Comparison of ENCODE assay signal across 8 cellular contexts in genomic region chr17:17280613-17281549, GRCh38. TPM values are rescaled to one million over a fixed set of nuclear protein-coding genes. Genes with fewer than 3 reads are reported as not detected.
A peak's percentile ranks its signal among the peaks of the same experiment; 100 is the strongest.
DNase-seq lines count a peak whose midpoint lies in the region; ATAC-seq, FAIRE-seq and TF ChIP-seq lines count a peak whose summit lies in the region.

TSS of gene COPS3 (minus strand) at chr17:17281246. CDS start at chr17:17281186, 60 bp downstream.

- H3K4me3 ChIP-seq in OCI-LY7 (ENCODE audit: low read depth, low read length, poor library complexity, severe bottlenecking) (peak within 1 kb of the TSS; percentile 80), endothelial cell of umbilical vein (replicated peaks in 1 of 3; ENCODE audit: insufficient read depth in 1 of 3, low read depth in 1 of 3, low read length in 3 of 3) (peak within 1 kb of the TSS; percentile 70 to 98 (median 79))

- FAIRE-seq in D721Med (lab: Jason Lieb, UNC) = peak; percentile 32
- FAIRE-seq in endothelial cell of umbilical vein (lab: Jason Lieb, UNC) = peak; percentile 92

- no peaks in the 10 kb centered on the region for H3K9me3 ChIP-seq in OCI-LY7 (ENCODE audit: low read length)
- H3K9me3 ChIP-seq in endothelial cell of umbilical vein (replicated peaks; ENCODE audit: control insufficient read depth, insufficient read depth, low read length) = no peaks in the 10 kb centered on the region

- H3K9me2 ChIP-seq in OCI-LY7 (ENCODE audit: insufficient read depth, low read length) = no peaks in the 10 kb centered on the region

- H3K4me2 ChIP-seq in OCI-LY7 (ENCODE audit: low read length) (peak within 1 kb of the TSS; percentile 88), endothelial cell of umbilical vein (ENCODE audit: insufficient read depth, low read length) (peak within 1 kb of the TSS; percentile 90)

- BruUV-seq in OCI-LY7 (replicated peaks; lab: Mats Ljungman, UMichigan) = no TSS peak
- BruUV-seq in endothelial cell of umbilical vein (replicated peaks; lab: Mats Ljungman, UMichigan) = no TSS peak

- peaks cover 25% of the 10 kb centered on the region for H3K4me1 ChIP-seq in OCI-LY7 (ENCODE audit: insufficient read depth, low read length, poor library complexity, severe bottlenecking)
- H3K4me1 ChIP-seq in endothelial cell of umbilical vein (ENCODE audit: control insufficient read depth, extremely low read depth, insufficient read depth, low read length) = peaks cover 13% of the 10 kb centered on the region

- H3K9ac ChIP-seq in endothelial cell of umbilical vein (replicated peaks; ENCODE audit: extremely low read depth, insufficient read depth, low read length) = peak within 1 kb of the TSS; percentile 97

- TF ChIP-seq POLR2A in endothelial cell of umbilical vein (IDR thresholded peaks at IDR 0.05; ENCODE audit: low read depth, low read length) = peak; percentile 76

- no peaks in the 10 kb centered on the region for H3K27me3 ChIP-seq in endothelial cell of umbilical vein (ENCODE audit: control insufficient read depth in 2 of 2, insufficient read depth in 2 of 2, low read length in 2 of 2)

- intact Hi-C loops in OCI-LY7 (cut with micrococcal nuclease; ENCODE audit: unreplicated experiment) (loop anchor here (1.0 kb wide), 1 partner anchor 22 kb away; the partner anchor contains the start of gene NT5M), endothelial cell of umbilical vein (cut with micrococcal nuclease) (loop anchor here (2.0 kb wide), 1 partner anchor 72 kb away; no protein-coding TSS in a partner anchor)

- H2AFZ ChIP-seq in OCI-LY7 (ENCODE audit: low read length) (peak within 1 kb of the TSS; percentile 91), endothelial cell of umbilical vein (ENCODE audit: low read depth, low read length) (peak within 1 kb of the TSS; percentile 94)

- CTCF ChIA-PET in OCI-LY7 (lab: Charles Lee; ENCODE audit: unreplicated experiment) (no interaction called here), endothelial cell of umbilical vein (lab: Charles Lee) (interaction anchor here (0.9 to 2.5 kb wide), 3 partner anchors 11 to 139 kb away, joined by 3 to 11 read pairs (median 8); no protein-coding TSS in a partner anchor)

- peaks cover 20% of the 10 kb centered on the region; the same call in 1 of the 2 replicates for H4K20me1 ChIP-seq in OCI-LY7 (ENCODE audit: insufficient read depth, low read length)
- H4K20me1 ChIP-seq in endothelial cell of umbilical vein (replicated peaks; ENCODE audit: control insufficient read depth, extremely low read depth, insufficient read depth, low read length) = no peaks in the 10 kb centered on the region

- peak within 1 kb of the TSS; percentile 83 for H3K27ac ChIP-seq in OCI-LY7 (ENCODE audit: low read depth, low read length, poor library complexity, severe bottlenecking)
- peak within 1 kb of the TSS; percentile 86 for H3K27ac ChIP-seq in endothelial cell of umbilical vein (ENCODE audit: insufficient read depth, low read depth, low read length)

- POLR2A ChIA-PET in OCI-LY7 (lab: Charles Lee) = interaction anchor here (0.5 to 1.3 kb wide), 12 partner anchors 13 to 740 kb away, joined by 3 to 5 read pairs (median 3); no protein-coding TSS in a partner anchor
- POLR2A ChIA-PET in endothelial cell of umbilical vein (lab: Charles Lee) = interaction anchor here (0.6 kb wide), 1 partner anchor 11 kb away, joined by 4 read pairs; no protein-coding TSS in a partner anchor

- DNase-seq in D721Med (ENCODE audit: insufficient read length, low spot score) (peak; percentile 95), HuH-7.5 (ENCODE audit: low spot score) (peak; percentile 86), OCI-LY7 (ENCODE audit: low spot score) (peak; percentile 99), activated T-cell treated with anti-CD3 and anti-CD28 coated beads for 1 hour (ENCODE audit: low read depth) (peak; percentile 93), endothelial cell of umbilical vein (ENCODE audit: low read depth, low spot score) (peak; percentile 98), middle frontal gyrus (ENCODE audit: extremely low spot score, low spot score) (peak; percentile 97)
- peak; percentile 95 to 97 for DNase-seq in stimulated activated CD8-positive, alpha-beta memory T cell treated with anti-CD3 and anti-CD28 coated beads, Interleukin-2, amount 100 ng/mL, for 48 hours (ENCODE audit: low read depth in 2 of 2)

- H3K36me3 ChIP-seq in OCI-LY7 (ENCODE audit: insufficient read depth, low read length) (peaks cover 33% of the 10 kb centered on the region), endothelial cell of umbilical vein (ENCODE audit: control insufficient read depth in 2 of 2, extremely low read depth in 1 of 2, insufficient read depth in 2 of 2, low read length in 2 of 2) (no peaks in the 10 kb centered on the region)

- peak; percentile 83 for ATAC-seq in GM21526 (IDR thresholded peaks at IDR 0.05; ENCODE audit: low FRiP score, unreplicated experiment)

- TF ChIP-seq CTCF in D721Med (IDR thresholded peaks at IDR 0.05; ENCODE audit: insufficient read depth, missing control alignments) (no peak), OCI-LY7 (conservative IDR thresholded peaks at IDR 0.05; ENCODE audit: low read length) (no peak), endothelial cell of umbilical vein (IDR thresholded peaks at IDR 0.05; ENCODE audit: extremely low read depth in 1 of 2, insufficient read depth in 1 of 2, low read depth in 1 of 2, low read length in 2 of 2) (no peak)

- dilution Hi-C loops in endothelial cell of umbilical vein (cut with MboI; ENCODE audit: extremely low pct_ligation_motif_present, low sequenced_read_pairs) = no loop called here

- H3K9me1 ChIP-seq in endothelial cell of umbilical vein (replicated peaks; ENCODE audit: control insufficient read depth, extremely low read depth, insufficient read depth, low read length) = no peaks in the 10 kb centered on the region

- H3K79me2 ChIP-seq in OCI-LY7 (ENCODE audit: insufficient read depth, low read depth, low read length) = peaks cover 47% of the 10 kb centered on the region
- peaks cover 41% of the 10 kb centered on the region for H3K79me2 ChIP-seq in endothelial cell of umbilical vein (ENCODE audit: control insufficient read depth, insufficient read depth, low read length)

TF ChIP-seq in endothelial cell of umbilical vein, 7 proteins besides CTCF, POLR2A, EP300 and RAD21:
- peak; percentile 59 for TF ChIP-seq MAX (IDR thresholded peaks at IDR 0.05; ENCODE audit: insufficient read depth, insufficient read length)
- peak; percentile 86 for TF ChIP-seq POLR2AphosphoS5 (IDR thresholded peaks at IDR 0.05; ENCODE audit: insufficient read depth, low read depth, low read length)
- TF ChIP-seq EZH2 (IDR thresholded peaks at IDR 0.05; ENCODE audit: borderline replicate concordance, low read depth, low read length, severe bottlenecking) = no peak
- TF ChIP-seq MYC (IDR thresholded peaks at IDR 0.05; ENCODE audit: low read depth, low read length) = peak; percentile 38
TF ChIP-seq in endothelial cell of umbilical vein: peak in this region for 3.

RNA-seq across cellular contexts. Expression of gene COPS3, which starts in this region (rescaled TPM):
- 69.4 and 83.9 TPM in 2 replicates for total RNA-seq in OCI-LY7 (2014; rRNA removed; shearing (Covaris generic))
- 107 and 113 TPM in 2 replicates for total RNA-seq in OCI-LY7 (2022)
- total RNA-seq in endothelial cell of umbilical vein = 68.4 and 80.9 TPM in 2 replicates
- 50.5 and 54.8 TPM in 2 replicates for polyA plus RNA-seq in endothelial cell of umbilical vein
- 75.1 and 82.8 TPM in 2 replicates for polyA plus RNA-seq in endothelial cell of umbilical vein (2011; cell fraction: cytosol; rRNA removed)
- polyA plus RNA-seq in endothelial cell of umbilical vein (2011; cell fraction: nucleus; rRNA removed) = 60.1 and 85.1 TPM in 2 replicates
- polyA plus RNA-seq in endothelial cell of umbilical vein (2012) = 67.0 and 98.8 TPM in 2 replicates
- polyA minus RNA-seq in endothelial cell of umbilical vein = 65.5 and 68.5 TPM in 2 replicates
- polyA minus RNA-seq in endothelial cell of umbilical vein (2011; cell fraction: cytosol; rRNA and poly(A)+ RNA removed) = 61.1 TPM
- 43.3 and 56.2 TPM in 2 replicates for polyA minus RNA-seq in endothelial cell of umbilical vein (2011; cell fraction: nucleus; rRNA and poly(A)+ RNA removed)

Comparison
In these comparisons a context has a peak if more than half of its experiments do, and no peak if none do; other contexts are left out.
1. Peak in every context shown above with its lines: DNase-seq, ATAC-seq, H3K4me3 ChIP-seq and H3K27ac ChIP-seq.